In genomic region chr14:104277416-104278213, GRCh38 we compare ENCODE assay signal across 21 cellular contexts.
DNase-seq lines count a peak whose midpoint lies in the region; ATAC-seq, FAIRE-seq and TF ChIP-seq lines count a peak whose summit lies in the region.
"Had no signal": no experiment of that assay in that cellular context is flagged by ENCODE, and none has a peak within 500 bp of the region (broad histone marks: within the 10 kb centered on the region; RNA-seq: fewer than 3 reads in every experiment).

No MANE protein-coding gene starts in this region.

- no peak overlapping the region for H2BK12ac ChIP-seq in H1 (ENCODE audit: low read depth, low read length)

- no peak overlapping the region for H3K4me3 Mint-ChIP-seq in GM23338

- no peaks in the 10 kb centered on the region for H4K20me1 ChIP-seq in BLaER1 treated with 17β-estradiol and CSF1 and Interleukin-3, amounts not matched to agents 10 nM and 100 nM
- H4K20me1 ChIP-seq in GM23338 (replicated peaks; ENCODE audit: insufficient read depth) (no peaks in the 10 kb centered on the region), H1 (replicated peaks in 1 of 2; ENCODE audit: control insufficient read depth in 1 of 2, insufficient read depth in 2 of 2, low read length in 2 of 2) (no peaks in the 10 kb centered on the region)

- no peak overlapping the region for H3K56ac ChIP-seq in H1 (replicated peaks; ENCODE audit: insufficient read length, low read depth, low read length)

- H3K4me1 Mint-ChIP-seq in GM23338: no peaks in the 10 kb centered on the region; the same call in 2 of the 3 replicates

- ATAC-seq in GM23338 (no peak), GM21717 (IDR thresholded peaks at IDR 0.05; ENCODE audit: unreplicated experiment) (no peak)

- peak overlapping the region in 7 of 11 experiments; percentile 40 to 75 (median 59); a peak in 11 of 22 replicates for H3K4me2 ChIP-seq in BLaER1 treated with 17β-estradiol and CSF1 and Interleukin-3, amounts not matched to agents 10 nM and 100 nM
- H3K4me2 ChIP-seq in GM23338: no peak overlapping the region
- no peak overlapping the region for H3K4me2 ChIP-seq in H1 (ENCODE audit: insufficient read depth in 1 of 2, low read depth in 2 of 2, low read length in 2 of 2)

- H2BK120ac ChIP-seq in H1 (replicated peaks; ENCODE audit: low read depth, low read length): no peak overlapping the region

- H2BK20ac ChIP-seq in H1 (ENCODE audit: low read length): no peak overlapping the region

- no peak overlapping the region for H3K18ac ChIP-seq in H1 (ENCODE audit: extremely low read depth, low read length)

- 90% methylated on average over 30 of the region's 30 CpGs; no CpG with 5 or more reads in 1 of the 2 experiments for WGBS in H1 (ENCODE audit: extremely low coverage in 1 of 2, insufficient coverage in 1 of 2, insufficient read length in 1 of 2, insufficient replicate concordance in 2 of 2, low coverage in 1 of 2, low lambda C conversion rate in 2 of 2, missing lambda C conversion rate in 1 of 2), 2 experiments
- WGBS in ovary, 3 donors: 89 to 94% (median 91%) methylated on average over 30 of the region's 30 CpGs

- 0 out of 2 replicates have a peak overlapping the region, but pooled peaks have one; percentile 29 for H2BK15ac ChIP-seq in H1 (ENCODE audit: low read length)

- H3K14ac ChIP-seq in H1 (ENCODE audit: insufficient read length): no peak overlapping the region

- no peak overlapping the region for H4K8ac ChIP-seq in H1 (ENCODE audit: extremely low read depth, insufficient read depth, low read length)

- no peaks in the 10 kb centered on the region for H3K9me3 ChIP-seq in BLaER1 treated with 17β-estradiol and CSF1 and Interleukin-3, amounts not matched to agents 10 nM and 100 nM (replicated peaks in 1 of 11)
- no peaks in the 10 kb centered on the region for H3K9me3 ChIP-seq in H1 (ENCODE audit: insufficient read depth in 2 of 2, low read depth in 1 of 2, low read length in 1 of 2)
- H3K9me3 ChIP-seq in ovary: no peaks in the 10 kb centered on the region
- H3K9me3 ChIP-seq: Caco-2, neutrophil, SJSA1 had no signal

- no peak for TF ChIP-seq CTCF in GM23338 (conservative IDR thresholded peaks at IDR 0.05; ENCODE audit: low read depth in 2 of 2)
- TF ChIP-seq CTCF in H1 (IDR thresholded peaks at IDR 0.05; ENCODE audit: control extremely low read depth in 1 of 3, insufficient read depth in 1 of 3, low read depth in 1 of 3, low read length in 3 of 3): no peak
- no peak for TF ChIP-seq CTCF in ovary (IDR thresholded peaks at IDR 0.05)

- H3K4me3 ChIP-seq in BLaER1 treated with 17β-estradiol and CSF1 and Interleukin-3, amounts not matched to agents 10 nM and 100 nM: no peak overlapping the region
- no peak overlapping the region for H3K4me3 ChIP-seq in GM23338
- H3K4me3 ChIP-seq in H1 (ENCODE audit: extremely low read depth in 1 of 4, insufficient read depth in 2 of 4, low read depth in 3 of 4, low read length in 4 of 4): no peak overlapping the region
- H3K4me3 ChIP-seq in ovary: no peak overlapping the region
- H3K4me3 ChIP-seq: SJSA1 had no signal

- 0 out of 2 replicates have a peak overlapping the region, but pooled peaks have one; percentile 10 for H2AFZ ChIP-seq in GM23338
- H2AFZ ChIP-seq in H1 (ENCODE audit: low read length): no peak overlapping the region

- H2AK5ac ChIP-seq in H1 (ENCODE audit: low read depth, low read length): no peak overlapping the region

- no peaks in the 10 kb centered on the region for H3K9me2 ChIP-seq in GM23338 (ENCODE audit: insufficient read depth)

- H3K9ac ChIP-seq in BLaER1 treated with 17β-estradiol and CSF1 and Interleukin-3, amounts not matched to agents 10 nM and 100 nM: no peak overlapping the region
- H3K9ac ChIP-seq in H1 (replicated peaks in 1 of 4; ENCODE audit: extremely low read depth in 1 of 4, low read depth in 3 of 4, low read length in 3 of 4): no peak overlapping the region

- peaks cover 0 to 48% (median 35%) of the 10 kb centered on the region in 10 experiments; a peak in 16 of 20 replicates for H3K4me1 ChIP-seq in BLaER1 treated with 17β-estradiol and CSF1 and Interleukin-3, amounts not matched to agents 10 nM and 100 nM
- H3K4me1 ChIP-seq in GM23338 (ENCODE audit: insufficient read depth): no peaks in the 10 kb centered on the region
- H3K4me1 ChIP-seq in H1 (replicated peaks in 1 of 4; ENCODE audit: control insufficient read depth in 3 of 4, insufficient read depth in 4 of 4, low read length in 3 of 4): no peaks in the 10 kb centered on the region
- H3K4me1 ChIP-seq in ovary (ENCODE audit: insufficient read depth): peaks cover 2% of the 10 kb centered on the region
- H3K4me1 ChIP-seq: Caco-2 had no signal

- H3K79me2 ChIP-seq in GM23338 (replicated peaks; ENCODE audit: insufficient read depth) (no peaks in the 10 kb centered on the region), H1 (ENCODE audit: control insufficient read depth in 1 of 2, insufficient read depth in 2 of 2, low read length in 2 of 2) (no peaks in the 10 kb centered on the region)

- H3K27me3 ChIP-seq in BLaER1 treated with 17β-estradiol and CSF1 and Interleukin-3, amounts not matched to agents 10 nM and 100 nM: no peaks in the 10 kb centered on the region
- H3K27me3 ChIP-seq in GM23338 (ENCODE audit: insufficient read depth) (no peaks in the 10 kb centered on the region), H1 (replicated peaks in 1 of 4; ENCODE audit: control insufficient read depth in 3 of 4, extremely low read depth in 1 of 4, insufficient read depth in 3 of 4, low read length in 3 of 4) (no peaks in the 10 kb centered on the region), ovary (no peaks in the 10 kb centered on the region)

- H3K9me3 Mint-ChIP-seq in GM23338: peaks cover 3% of the 10 kb centered on the region; the same call in 1 of the 3 replicates

- peak overlapping the region; percentile 55 for H4K91ac ChIP-seq in H1 (replicated peaks; ENCODE audit: insufficient read length, low read length)

- no peak for TF ChIP-seq RAD21 in H1 (IDR thresholded peaks at IDR 0.05 in 1 of 2, conservative IDR thresholded peaks at IDR 0.05 in 1 of 2; ENCODE audit: low read depth in 2 of 2, low read length in 2 of 2)

- H3K36me3 ChIP-seq in BLaER1 treated with 17β-estradiol and CSF1 and Interleukin-3, amounts not matched to agents 10 nM and 100 nM: no peaks in the 10 kb centered on the region
- no peaks in the 10 kb centered on the region for H3K36me3 ChIP-seq in GM23338 (ENCODE audit: insufficient read depth)
- H3K36me3 ChIP-seq in H1 (ENCODE audit: control insufficient read depth in 2 of 4, insufficient read depth in 4 of 4, low read length in 3 of 4): no peaks in the 10 kb centered on the region
- no peaks in the 10 kb centered on the region for H3K36me3 ChIP-seq in ovary
- H3K36me3 ChIP-seq: neutrophil, SJSA1 had no signal

- DNase-seq in GM23338 (ENCODE audit: low spot score) (no peak), H1 (ENCODE audit: low read depth in 1 of 2, low spot score in 2 of 2) (peak in 1 of 2 experiments; percentile 35), ovary (peak in 3 of 5 donors; percentile 7 to 21 (median 18)), AG08395 (ENCODE audit: low spot score) (no peak), NCI-H1092 (lab: John Stamatoyannopoulos, UW) (no peak)
- DNase-seq: activated CD4-positive, CD25-positive, alpha-beta regulatory T cell; AML-193; Caco-2; hypothalamus; Karpas-422; kidney glomerular epithelial cell; NCI-H1417 treated with DMSO at 0.1 percent for 48 hours; NCI-H2171; NCI-H526 treated with DMSO at 0.1 percent for 48 hours; stimulated activated CD4-positive, alpha-beta T cell treated with anti-CD3 and anti-CD28 coated beads, Interleukin-4, amount 100 ng/mL, for 24 hours; substantia nigra had no signal

- no peak overlapping the region for H4K5ac ChIP-seq in H1 (ENCODE audit: insufficient read length, low read depth, low read length)

- H3K27ac ChIP-seq in BLaER1 treated with 17β-estradiol and CSF1 and Interleukin-3, amounts not matched to agents 10 nM and 100 nM: no peak overlapping the region
- no peak overlapping the region for H3K27ac ChIP-seq in GM23338 (ENCODE audit: low read depth)
- no peak overlapping the region for H3K27ac ChIP-seq in H1 (ENCODE audit: low read depth, low read length)
- no peak overlapping the region for H3K27ac ChIP-seq in ovary
- H3K27ac ChIP-seq: neutrophil, SJSA1 had no signal

- H2BK5ac ChIP-seq in H1 (ENCODE audit: low read depth, low read length): no peak overlapping the region

- no peaks in the 10 kb centered on the region for H3K79me1 ChIP-seq in H1 (ENCODE audit: low read depth, low read length)

- H3F3A ChIP-seq in GM23338 (replicated peaks; ENCODE audit: low read depth): no peaks in the 10 kb centered on the region

- intact Hi-C loops in ovary (cut with DNase I): no loop called here

- no peak for TF ChIP-seq POLR2A in H1 (IDR thresholded peaks at IDR 0.05; ENCODE audit: control extremely low read depth in 1 of 2, low read depth in 2 of 2, low read length in 2 of 2)
- TF ChIP-seq POLR2A in ovary (IDR thresholded peaks at IDR 0.05): no peak

- FAIRE-seq in H1 (lab: Jason Lieb, UNC): no peak
- FAIRE-seq: colon had no signal

- no peak overlapping the region for H3K23ac ChIP-seq in H1 (ENCODE audit: insufficient read length)

- CTCF ChIA-PET in H1 (lab: Charles Lee; ENCODE audit: partially characterized antibody): interaction anchor here (0.7 to 2.0 kb wide), 4 partner anchors 13 to 287 kb away, joined by 3 to 4 read pairs (median 4); no protein-coding TSS in a partner anchor

- peaks cover 14% of the 10 kb centered on the region for H3K27me3 Mint-ChIP-seq in GM23338 (ENCODE audit: insufficient read depth, low read depth, poor library complexity)

- TF ChIP-seq EP300 in H1 (IDR thresholded peaks at IDR 0.05; ENCODE audit: borderline replicate concordance in 1 of 2, low read depth in 2 of 2, low read length in 2 of 2): no peak
- TF ChIP-seq EP300 in ovary (IDR thresholded peaks at IDR 0.05): no peak

- no peaks in the 10 kb centered on the region for H3K36me3 Mint-ChIP-seq in GM23338 (ENCODE audit: low read depth)

- no peak overlapping the region for H3K27ac Mint-ChIP-seq in GM23338

- POLR2A ChIA-PET in H1 (lab: Charles Lee; ENCODE audit: partially characterized antibody): no interaction called here

- H3K23me2 ChIP-seq in H1 (ENCODE audit: low read depth, low read length): no peaks in the 10 kb centered on the region

- H3K4ac ChIP-seq in H1 (replicated peaks; ENCODE audit: insufficient read length, low read depth, low read length): no peak overlapping the region

TF ChIP-seq in GM23338, 12 proteins besides CTCF, POLR2A, EP300 and RAD21 (continues in another document):
- TF ChIP-seq ZNF331 (CRISPR knock-in tag; IDR thresholded peaks at IDR 0.05; ENCODE audit: low read depth): no peak
- TF ChIP-seq POLR2AphosphoS5 (IDR thresholded peaks at IDR 0.05; ENCODE audit: low read depth): no peak

TF ChIP-seq in H1, 55 proteins besides CTCF, POLR2A, EP300 and RAD21:
- no peak for TF ChIP-seq KDM4A (IDR thresholded peaks at IDR 0.05; ENCODE audit: low read depth, low read length, severe bottlenecking)
- no peak for TF ChIP-seq RFX5 (IDR thresholded peaks at IDR 0.05; ENCODE audit: borderline replicate concordance, low read depth, low read length)
- TF ChIP-seq BRCA1 (IDR thresholded peaks at IDR 0.05; ENCODE audit: low read depth, low read length): no peak

Comparison
In these comparisons a context has a peak if more than half of its experiments do, and no peak if none do; other contexts are left out.
1. H3K4me2 ChIP-seq: peak in BLaER1 treated with 17β-estradiol and CSF1 and Interleukin-3, amounts not matched to agents 10 nM and 100 nM (7 of 11); none in GM23338 (single experiment) and H1 (0 of 2).
2. DNase-seq: peak in ovary (3 of 5); none in GM23338 (single experiment), AG08395 (single experiment) and NCI-H1092 (single experiment).